ENCODE assay signal across 8 cellular contexts in genomic region chr1:23555225-23555801, GRCh38.
DNase-seq lines count a peak whose midpoint lies in the region; ATAC-seq lines count a peak whose summit lies in the region.

No MANE protein-coding gene starts in this region.

- H3K9me3 ChIP-seq in muscle layer of colon (ENCODE audit: low read length): no peaks in the 10 kb centered on the region

- peak overlapping the region; percentile 50 for H3K9ac ChIP-seq in muscle layer of colon (ENCODE audit: low read length)

- peak overlapping the region; percentile 36 to 49 for H3K4me3 ChIP-seq in muscle layer of colon (ENCODE audit: low read depth in 1 of 2, low read length in 2 of 2)

- DNase-seq in NCI-H2171 treated with DMSO at 0.1 percent for 48 hours (lab: John Stamatoyannopoulos, UW) (peak; percentile 69), MV-4-11 (lab: John Stamatoyannopoulos, UW) (no peak)

- H3K36me3 ChIP-seq in muscle layer of colon (ENCODE audit: insufficient read depth, low read length): peaks cover 12% of the 10 kb centered on the region

- peak; percentile 1 for ATAC-seq in GM19035 (IDR thresholded peaks at IDR 0.05; ENCODE audit: unreplicated experiment)
- no peak for ATAC-seq in GM18858 (IDR thresholded peaks at IDR 0.05; ENCODE audit: unreplicated experiment)
- no peak for ATAC-seq in HG02763 (IDR thresholded peaks at IDR 0.05; ENCODE audit: unreplicated experiment)
- no peak for ATAC-seq in GM21717 (IDR thresholded peaks at IDR 0.05; ENCODE audit: unreplicated experiment)

- H3K27ac ChIP-seq in cingulate gyrus (ENCODE audit: low read depth, low read length) (peak overlapping the region; percentile 90), muscle layer of colon (ENCODE audit: low read depth, low read length) (peak overlapping the region; percentile 70)

- no peaks in the 10 kb centered on the region for H3K27me3 ChIP-seq in muscle layer of colon (ENCODE audit: control insufficient read depth in 1 of 2, insufficient read depth in 2 of 2, low read length in 2 of 2)

- peaks cover 49% of the 10 kb centered on the region for H3K4me1 ChIP-seq in muscle layer of colon (ENCODE audit: insufficient read depth, low read length)
